In the genomic region with DNA sequence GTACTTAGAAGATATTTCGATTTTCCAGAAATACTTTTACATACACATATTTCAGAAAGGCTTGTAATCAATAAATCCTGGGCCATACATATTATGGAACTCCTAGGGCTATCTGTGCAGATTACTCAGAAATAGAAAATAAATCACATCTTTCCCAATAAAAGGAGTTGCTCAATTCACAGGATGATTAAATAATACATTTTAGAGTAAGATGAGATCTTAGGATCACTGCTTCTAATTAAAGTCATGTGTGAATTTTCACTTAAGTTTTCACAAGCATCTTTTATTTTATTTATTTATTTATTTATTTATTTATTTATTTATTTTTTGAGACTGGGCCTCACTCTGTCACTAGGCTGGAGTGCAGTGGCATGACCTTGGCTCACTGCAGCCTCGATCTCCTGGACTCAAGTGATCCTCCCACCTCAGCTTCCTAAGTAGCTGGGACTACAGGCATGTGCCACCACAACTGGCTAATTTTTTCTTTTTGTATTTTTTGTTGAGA, we compare ENCODE assay signal across 17 cellular contexts.
DNase-seq lines count a peak whose midpoint lies in the region; ATAC-seq and TF ChIP-seq lines count a peak whose summit lies in the region.
"Had no signal": no experiment of that assay in that cellular context is flagged by ENCODE, and none has a peak within 500 bp of the region (broad histone marks: within the 10 kb centered on the region; RNA-seq: fewer than 3 reads in every experiment).

No MANE protein-coding gene starts in this region.

- H3K4me1 ChIP-seq in adipocyte (ENCODE audit: control insufficient read depth, insufficient read depth, low read length), result peaks cover 39% of the 10 kb centered on the region
- H3K4me1 ChIP-seq: BE2C had no signal

- H3K4me3 ChIP-seq in adipocyte (ENCODE audit: low read length) (no peak overlapping the region), fibroblast of mammary gland (ENCODE audit: control insufficient read depth, low read depth, low read length) (no peak overlapping the region)
- H3K4me3 ChIP-seq: BLaER1 treated with 17β-estradiol and CSF1 and Interleukin-3, amounts not matched to agents 10 nM and 100 nM had no signal

- DNase-seq in GM03348 (ENCODE audit: low spot score), result peak; percentile 35
- peak; percentile 36 for DNase-seq in adipocyte (ENCODE audit: low read depth)
- DNase-seq in fibroblast of mammary gland (ENCODE audit: low read depth), result peak; percentile 74
- DNase-seq: AML-193; BE2C; CD4-positive, alpha-beta T cell; CD8-positive, alpha-beta memory T cell; DMS 273 treated with DMSO at 0.1 percent for 48 hours; DMS53; DMS79 treated with DMSO at 0.1 percent for 48 hours; GF-D8; GOT3; HCEC 1CT had no signal

- H3K27me3 ChIP-seq in adipocyte (replicated peaks; ENCODE audit: control insufficient read depth, insufficient read depth, low read length), result no peaks in the 10 kb centered on the region
- H3K27me3 ChIP-seq: BE2C; BLaER1 treated with 17β-estradiol and CSF1 and Interleukin-3, amounts not matched to agents 10 nM and 100 nM had no signal

- ATAC-seq in GM18858 (IDR thresholded peaks at IDR 0.05; ENCODE audit: unreplicated experiment) (no peak), HG03571 (IDR thresholded peaks at IDR 0.05; ENCODE audit: unreplicated experiment) (no peak), GM19324 (IDR thresholded peaks at IDR 0.05; ENCODE audit: low FRiP score, unreplicated experiment) (no peak)

- H3K36me3 ChIP-seq in adipocyte (ENCODE audit: control insufficient read depth, insufficient read depth, low read length, severe bottlenecking), result no peaks in the 10 kb centered on the region
- H3K36me3 ChIP-seq: BE2C; BLaER1 treated with 17β-estradiol and CSF1 and Interleukin-3, amounts not matched to agents 10 nM and 100 nM had no signal

- no peak overlapping the region for H3K9ac ChIP-seq in adipocyte (ENCODE audit: low read length)
- H3K9ac ChIP-seq: BLaER1 treated with 17β-estradiol and CSF1 and Interleukin-3, amounts not matched to agents 10 nM and 100 nM had no signal

- H3K9me3 ChIP-seq in adipocyte (ENCODE audit: control insufficient read depth, low read length), result no peaks in the 10 kb centered on the region
- H3K9me3 ChIP-seq: BE2C; BLaER1 treated with 17β-estradiol and CSF1 and Interleukin-3, amounts not matched to agents 10 nM and 100 nM had no signal

- TF ChIP-seq CTCF in fibroblast of mammary gland (conservative IDR thresholded peaks at IDR 0.05; ENCODE audit: control insufficient read depth, insufficient read depth, low read depth, low read length), result no peak
